Comparison of ENCODE assay signal across 8 cellular contexts in genomic region chr1:7667625-7668218, GRCh38.
DNase-seq lines count a peak whose midpoint lies in the region; ATAC-seq and TF ChIP-seq lines count a peak whose summit lies in the region.

No MANE protein-coding gene starts in this region.

- TF ChIP-seq CTCF in BJ (IDR thresholded peaks at IDR 0.05; ENCODE audit: insufficient read depth, low read depth, low read length): peak; percentile 100

- H3K27ac ChIP-seq in layer of hippocampus (ENCODE audit: low read depth, low read length): peak overlapping the region; percentile 90

- no peak overlapping the region for H3K4me3 ChIP-seq in BJ (ENCODE audit: low read depth, low read length)

- H3K27me3 ChIP-seq in BJ (ENCODE audit: control insufficient read depth, insufficient read depth, low read length) (peaks cover 2% of the 10 kb centered on the region; the same call in 1 of the 2 replicates), layer of hippocampus (ENCODE audit: control insufficient read depth, insufficient read depth, low read length) (no peaks in the 10 kb centered on the region)

- no peaks in the 10 kb centered on the region for H3K36me3 ChIP-seq in BJ (ENCODE audit: control insufficient read depth, insufficient read depth, low read length)

- peak; percentile 62 for ATAC-seq in GM21528 (IDR thresholded peaks at IDR 0.05; ENCODE audit: low FRiP score, unreplicated experiment)
- no peak for ATAC-seq in HG03571 (IDR thresholded peaks at IDR 0.05; ENCODE audit: unreplicated experiment)

- POLR2A ChIA-PET in BJ (lab: Charles Lee): interaction anchor here (0.5 to 1.0 kb wide), 2 partner anchors 85 kb away, joined by 3 read pairs; no protein-coding TSS in a partner anchor

- CTCF ChIA-PET in BJ (lab: Yijun Ruan, JAX): interaction anchor here (0.7 to 13.0 kb wide), 38 partner anchors 9 to 995 kb away, joined by 3 to 431 read pairs (median 6); partner anchors contain the start of gene VAMP3

- DNase-seq in BJ (ENCODE audit: low read depth) (no peak), NCI-H2227 (lab: John Stamatoyannopoulos, UW; ENCODE audit: unreplicated experiment) (peak; percentile 95), cerebellar cortex (ENCODE audit: low spot score) (peak; percentile 93)
- DNase-seq in activated CD4-positive, alpha-beta T cell treated with anti-CD3 and anti-CD28 coated beads for 24 hours (ENCODE audit: low read depth in 2 of 2): peak; percentile 81 to 82
- peak; percentile 80 for DNase-seq in stimulated activated CD4-positive, alpha-beta T cell treated with anti-CD3 and anti-CD28 coated beads, Interleukin-1b, Interleukin-23, amount 100 ng/mL, for 48 hours
